Comparison of ENCODE assay signal across 8 cellular contexts in genomic region chr16:63461248-63461841, GRCh38.
DNase-seq lines count a peak whose midpoint lies in the region; ATAC-seq and TF ChIP-seq lines count a peak whose summit lies in the region.

No MANE protein-coding gene starts in this region.

- H3K4me1 ChIP-seq in OCI-LY3 (ENCODE audit: low read length) (no peaks in the 10 kb centered on the region), ovary (ENCODE audit: insufficient read depth) (no peaks in the 10 kb centered on the region)

- POLR2A ChIA-PET in activated CD4-positive, alpha-beta memory T cell treated with anti-CD3 and anti-CD28 coated beads, Interleukin-2, amount 10 ng/mL, durations not matched to agents 7 days and 5 days (lab: Charles Lee), result no interaction called here

- no peak overlapping the region for H3K4me3 Mint-ChIP-seq in activated CD4-positive, alpha-beta memory T cell treated with anti-CD3 and anti-CD28 coated beads, Interleukin-2, amount 10 ng/mL, durations not matched to agents 7 days and 5 days

- no peaks in the 10 kb centered on the region for H3K27me3 ChIP-seq in OCI-LY3 (ENCODE audit: low read depth, low read length)
- H3K27me3 ChIP-seq in ovary, result no peaks in the 10 kb centered on the region

- peak; percentile 13 for DNase-seq in NCI-H2171 treated with DMSO at 0.1 percent for 48 hours (lab: John Stamatoyannopoulos, UW)
- no peak for DNase-seq in NCI-H2171 (lab: John Stamatoyannopoulos, UW)
- peak; percentile 2 to 4 for DNase-seq in erythroblast (lab: John Stamatoyannopoulos, UW)
- DNase-seq in ovary, result peak in 3 of 5 donors; percentile 12 to 28 (median 18)
- DNase-seq in activated CD4-positive, alpha-beta memory T cell treated with anti-CD3 and anti-CD28 coated beads, Interleukin-2, amount 10 ng/mL, durations not matched to agents 7 days and 5 days, result no peak

- CTCF ChIA-PET in activated CD4-positive, alpha-beta memory T cell treated with anti-CD3 and anti-CD28 coated beads, Interleukin-2, amount 10 ng/mL, durations not matched to agents 7 days and 5 days (lab: Charles Lee), result no interaction called here

- no peaks in the 10 kb centered on the region for H3K27me3 Mint-ChIP-seq in activated CD4-positive, alpha-beta memory T cell treated with anti-CD3 and anti-CD28 coated beads, Interleukin-2, amount 10 ng/mL, durations not matched to agents 7 days and 5 days

- 40 to 56% (median 41%) methylated on average over 3 of the region's 3 CpGs for WGBS in ovary, 3 donors

- intact Hi-C loops in ovary (cut with DNase I), result no loop called here

- H3K9me3 ChIP-seq in OCI-LY3 (ENCODE audit: insufficient read depth, low read length) (no peaks in the 10 kb centered on the region), ovary (no peaks in the 10 kb centered on the region)

- ATAC-seq in GM21515 (IDR thresholded peaks at IDR 0.05; ENCODE audit: unreplicated experiment), result no peak
- no peak for ATAC-seq in HG03280 (IDR thresholded peaks at IDR 0.05; ENCODE audit: unreplicated experiment)

- no peak overlapping the region for H3K9ac ChIP-seq in OCI-LY3 (ENCODE audit: low read length)

- no peak overlapping the region for H2AFZ ChIP-seq in OCI-LY3 (ENCODE audit: low read depth, low read length)

- TF ChIP-seq POLR2A in erythroblast (IDR thresholded peaks at IDR 0.05; ENCODE audit: low read length), result no peak
- TF ChIP-seq POLR2A in ovary (IDR thresholded peaks at IDR 0.05), result no peak

- peaks cover 17% of the 10 kb centered on the region for H3K9me3 Mint-ChIP-seq in activated CD4-positive, alpha-beta memory T cell treated with anti-CD3 and anti-CD28 coated beads, Interleukin-2, amount 10 ng/mL, durations not matched to agents 7 days and 5 days

- H3K27ac ChIP-seq in OCI-LY3 (ENCODE audit: low read length) (no peak overlapping the region), ovary (no peak overlapping the region)

- no peak overlapping the region for H3K27ac Mint-ChIP-seq in activated CD4-positive, alpha-beta memory T cell treated with anti-CD3 and anti-CD28 coated beads, Interleukin-2, amount 10 ng/mL, durations not matched to agents 7 days and 5 days

- no peak overlapping the region for H3K4me2 ChIP-seq in OCI-LY3 (ENCODE audit: low read length)

- no peak for TF ChIP-seq EP300 in ovary (IDR thresholded peaks at IDR 0.05)

- no peaks in the 10 kb centered on the region for H3K4me1 Mint-ChIP-seq in activated CD4-positive, alpha-beta memory T cell treated with anti-CD3 and anti-CD28 coated beads, Interleukin-2, amount 10 ng/mL, durations not matched to agents 7 days and 5 days

- no peaks in the 10 kb centered on the region for H4K20me1 ChIP-seq in OCI-LY3 (ENCODE audit: insufficient read depth, low read length)

- TF ChIP-seq CTCF in OCI-LY3 (IDR thresholded peaks at IDR 0.05; ENCODE audit: low read depth, low read length) (peak; percentile 40), ovary (IDR thresholded peaks at IDR 0.05) (no peak)

- H3K4me3 ChIP-seq in OCI-LY3 (ENCODE audit: low read length) (no peak overlapping the region), ovary (no peak overlapping the region)

- no peaks in the 10 kb centered on the region for H3K36me3 ChIP-seq in OCI-LY3 (replicated peaks; ENCODE audit: low read depth, low read length)
- H3K36me3 ChIP-seq in ovary, result no peaks in the 10 kb centered on the region

- no peaks in the 10 kb centered on the region for H3K79me2 ChIP-seq in OCI-LY3 (ENCODE audit: low read length)

- H3K36me3 Mint-ChIP-seq in activated CD4-positive, alpha-beta memory T cell treated with anti-CD3 and anti-CD28 coated beads, Interleukin-2, amount 10 ng/mL, durations not matched to agents 7 days and 5 days (ENCODE audit: low read depth), result no peaks in the 10 kb centered on the region

Comparison
In these comparisons a context has a peak if more than half of its experiments do, and no peak if none do; other contexts are left out.
1. DNase-seq: peak in NCI-H2171 treated with DMSO at 0.1 percent for 48 hours (single experiment), erythroblast (2 of 2) and ovary (3 of 5); none in NCI-H2171 (single experiment) and activated CD4-positive, alpha-beta memory T cell treated with anti-CD3 and anti-CD28 coated beads, Interleukin-2, amount 10 ng/mL, durations not matched to agents 7 days and 5 days (single experiment).